In genomic region chr12:53097207-53097563, GRCh38 we compare ENCODE assay signal across 8 cellular contexts.
A peak's percentile ranks its signal among the peaks of the same experiment; 100 is the strongest.
DNase-seq lines count a peak whose midpoint lies in the region; ATAC-seq and TF ChIP-seq lines count a peak whose summit lies in the region.

No MANE protein-coding gene starts in this region.

- H3K27me3 Mint-ChIP-seq in activated naive CD4-positive, alpha-beta T cell treated with anti-CD3 and anti-CD28 coated beads, Interleukin-2, amount 50 U/mL, for 24 hours, result no peaks in the 10 kb centered on the region
- H3K27me3 Mint-ChIP-seq in stimulated activated naive CD8-positive, alpha-beta T cell treated with anti-CD3 and anti-CD28 coated beads, Interleukin-15, amount 100 ng/mL, for 72 hours, result peaks cover 15% of the 10 kb centered on the region

- H3K27ac Mint-ChIP-seq in activated naive CD4-positive, alpha-beta T cell treated with anti-CD3 and anti-CD28 coated beads, Interleukin-2, amount 50 U/mL, for 24 hours, result peak overlapping the region; percentile 48
- peak overlapping the region in 1 of 2 donors; percentile 81 for H3K27ac Mint-ChIP-seq in stimulated activated naive CD8-positive, alpha-beta T cell treated with anti-CD3 and anti-CD28 coated beads, Interleukin-15, amount 100 ng/mL, for 72 hours

- peak overlapping the region; percentile 72 for H3K4me3 ChIP-seq in iPS-20b (ENCODE audit: low read length)

- no peak for TF ChIP-seq CTCF in GM10266 (IDR thresholded peaks at IDR 0.05; ENCODE audit: control insufficient read depth, insufficient read depth, low read depth, missing control alignments)

- H3K36me3 Mint-ChIP-seq in activated naive CD4-positive, alpha-beta T cell treated with anti-CD3 and anti-CD28 coated beads, Interleukin-2, amount 50 U/mL, for 24 hours, result no peaks in the 10 kb centered on the region

- peaks cover 16% of the 10 kb centered on the region; the same call in 1 of the 2 replicates for H3K4me1 ChIP-seq in iPS-20b (ENCODE audit: insufficient read depth, low read length)

- no peaks in the 10 kb centered on the region for H3K9me3 Mint-ChIP-seq in activated naive CD4-positive, alpha-beta T cell treated with anti-CD3 and anti-CD28 coated beads, Interleukin-2, amount 50 U/mL, for 24 hours
- H3K9me3 Mint-ChIP-seq in stimulated activated naive CD8-positive, alpha-beta T cell treated with anti-CD3 and anti-CD28 coated beads, Interleukin-15, amount 100 ng/mL, for 72 hours, result no peaks in the 10 kb centered on the region

- ATAC-seq in stimulated activated naive CD8-positive, alpha-beta T cell treated with anti-CD3 and anti-CD28 coated beads, Interleukin-15, amount 100 ng/mL, for 72 hours, result no peak

- H3K9ac ChIP-seq in iPS-20b (ENCODE audit: low read depth, low read length), result no peak overlapping the region; the same call in 1 of the 2 replicates

- H3K4me3 Mint-ChIP-seq in activated naive CD4-positive, alpha-beta T cell treated with anti-CD3 and anti-CD28 coated beads, Interleukin-2, amount 50 U/mL, for 24 hours, result peak overlapping the region; percentile 72
- peak overlapping the region; percentile 82 to 88 for H3K4me3 Mint-ChIP-seq in stimulated activated naive CD8-positive, alpha-beta T cell treated with anti-CD3 and anti-CD28 coated beads, Interleukin-15, amount 100 ng/mL, for 72 hours

- no peaks in the 10 kb centered on the region for H3K9me3 ChIP-seq in iPS-20b (ENCODE audit: insufficient read depth, low read depth, low read length)

- peaks cover 44% of the 10 kb centered on the region for H3K27me3 ChIP-seq in iPS-20b (ENCODE audit: insufficient read depth, low read length)

- H3K36me3 ChIP-seq in iPS-20b (ENCODE audit: insufficient read depth, low read depth, low read length), result no peaks in the 10 kb centered on the region

- no peak for DNase-seq in activated naive CD4-positive, alpha-beta T cell treated with Interleukin-2 at 50 U/mL for 16 hours
- no peak for DNase-seq in stimulated activated naive CD8-positive, alpha-beta T cell treated with anti-CD3 and anti-CD28 coated beads, Interleukin-15, amount 100 ng/mL, for 72 hours
- DNase-seq in MV-4-11 (lab: John Stamatoyannopoulos, UW) (no peak), inferior parietal cortex (ENCODE audit: extremely low spot score) (no peak), GM10266 (ENCODE audit: extremely low spot score) (no peak)

- H3K27ac ChIP-seq in angular gyrus (ENCODE audit: low read depth, low read length) (peak overlapping the region; percentile 91), iPS-20b (ENCODE audit: low read length) (no peak overlapping the region)

- H3K4me1 Mint-ChIP-seq in activated naive CD4-positive, alpha-beta T cell treated with anti-CD3 and anti-CD28 coated beads, Interleukin-2, amount 50 U/mL, for 24 hours, result peaks cover 26% of the 10 kb centered on the region
- peaks cover 59% of the 10 kb centered on the region for H3K4me1 Mint-ChIP-seq in stimulated activated naive CD8-positive, alpha-beta T cell treated with anti-CD3 and anti-CD28 coated beads, Interleukin-15, amount 100 ng/mL, for 72 hours
